ENCODE assay signal across 9 cellular contexts in genomic region chr4:118889313-118889694, GRCh38. TPM values are rescaled to one million over a fixed set of nuclear protein-coding genes. Genes with fewer than 3 reads are reported as not detected.
DNase-seq lines count a peak whose midpoint lies in the region; ATAC-seq, FAIRE-seq and TF ChIP-seq lines count a peak whose summit lies in the region.
"Had no signal": no experiment of that assay in that cellular context is flagged by ENCODE, and none has a peak within 500 bp of the region (broad histone marks: within the 10 kb centered on the region; RNA-seq: fewer than 3 reads in every experiment).

No MANE protein-coding gene starts in this region.

- H3K4me2 ChIP-seq in H1 (ENCODE audit: insufficient read depth in 1 of 2, low read depth in 2 of 2, low read length in 2 of 2) = peak overlapping the region; percentile 76 to 84; a peak in 3 of 4 replicates

- POLR2A ChIA-PET in H1 (lab: Charles Lee; ENCODE audit: partially characterized antibody) = interaction anchor here (0.9 to 1.3 kb wide), 4 partner anchors 11 to 53 kb away, joined by 3 to 4 read pairs (median 4); partner anchors contain the start of gene SEC24D

- no peak overlapping the region for H2AK5ac ChIP-seq in H1 (ENCODE audit: low read depth, low read length)

- H3K23me2 ChIP-seq in H1 (ENCODE audit: low read depth, low read length) = peaks cover 3% of the 10 kb centered on the region; the same call in 1 of the 2 replicates

- H2BK120ac ChIP-seq in H1 (replicated peaks; ENCODE audit: low read depth, low read length) = no peak overlapping the region

- H3K79me2 ChIP-seq in H1 (ENCODE audit: control insufficient read depth in 1 of 2, insufficient read depth in 2 of 2, low read length in 2 of 2) = no peaks in the 10 kb centered on the region

- H3K4me3 Mint-ChIP-seq in natural killer cell treated with Interleukin-12 subunit alpha and Interleukin-12 subunit beta and Interleukin-15 and Interleukin-18, amount 100 ng/mL, for 72 hours = peak overlapping the region; percentile 56

- H2BK20ac ChIP-seq in H1 (ENCODE audit: low read length) = no peak overlapping the region

- H3K27me3 ChIP-seq in H1 (replicated peaks in 1 of 4; ENCODE audit: control insufficient read depth in 3 of 4, extremely low read depth in 1 of 4, insufficient read depth in 3 of 4, low read length in 3 of 4) = no peaks in the 10 kb centered on the region
- H3K27me3 ChIP-seq: foreskin keratinocyte had no signal

- no peak overlapping the region for H3K4ac ChIP-seq in H1 (replicated peaks; ENCODE audit: insufficient read length, low read depth, low read length)

- no peak overlapping the region for H3K14ac ChIP-seq in H1 (ENCODE audit: insufficient read length)

- H4K5ac ChIP-seq in H1 (ENCODE audit: insufficient read length, low read depth, low read length) = no peak overlapping the region

- no peak overlapping the region for H2BK5ac ChIP-seq in H1 (ENCODE audit: low read depth, low read length)

- no peak overlapping the region for H3K27ac ChIP-seq in H1 (ENCODE audit: low read depth, low read length)
- H3K27ac ChIP-seq: foreskin keratinocyte had no signal

- peaks cover 12 to 16% of the 10 kb centered on the region in 2 donors for H3K4me1 Mint-ChIP-seq in natural killer cell treated with Interleukin-12 subunit alpha and Interleukin-12 subunit beta and Interleukin-15 and Interleukin-18, amount 100 ng/mL, for 72 hours (ENCODE audit: low read depth in 2 of 2)

- WGBS in H1 (ENCODE audit: extremely low coverage in 1 of 2, insufficient coverage in 1 of 2, insufficient read length in 1 of 2, insufficient replicate concordance in 2 of 2, low coverage in 1 of 2, low lambda C conversion rate in 2 of 2, missing lambda C conversion rate in 1 of 2), 2 experiments = 74% methylated on average over 4 of the region's 4 CpGs; no CpG with 5 or more reads in 1 of the 2 experiments

- no peaks in the 10 kb centered on the region for H4K20me1 ChIP-seq in H1 (replicated peaks in 1 of 2; ENCODE audit: control insufficient read depth in 1 of 2, insufficient read depth in 2 of 2, low read length in 2 of 2)

- H3K23ac ChIP-seq in H1 (ENCODE audit: insufficient read length) = no peak overlapping the region

- H3K4me3 ChIP-seq in AG10803 (ENCODE audit: low read length) (peak overlapping the region; percentile 70), H1 (ENCODE audit: extremely low read depth in 1 of 4, insufficient read depth in 2 of 4, low read depth in 3 of 4, low read length in 4 of 4) (peak overlapping the region; percentile 32 to 61 (median 42); a peak in 5 of 8 replicates)

- peaks cover 29 to 66% of the 10 kb centered on the region in 2 donors for H3K27me3 Mint-ChIP-seq in natural killer cell treated with Interleukin-12 subunit alpha and Interleukin-12 subunit beta and Interleukin-15 and Interleukin-18, amount 100 ng/mL, for 72 hours

- H3K36me3 ChIP-seq in H1 (ENCODE audit: control insufficient read depth in 2 of 4, insufficient read depth in 4 of 4, low read length in 3 of 4) = no peaks in the 10 kb centered on the region

- no peak overlapping the region for H2BK12ac ChIP-seq in H1 (ENCODE audit: low read depth, low read length)

- H3K4me1 ChIP-seq in H1 (replicated peaks in 1 of 4; ENCODE audit: control insufficient read depth in 3 of 4, insufficient read depth in 4 of 4, low read length in 3 of 4) = peaks cover 0 to 3% (median 1%) of the 10 kb centered on the region in 4 experiments; a peak in 3 of 7 replicates

- H3K27ac Mint-ChIP-seq in natural killer cell treated with Interleukin-12 subunit alpha and Interleukin-12 subunit beta and Interleukin-15 and Interleukin-18, amount 100 ng/mL, for 72 hours = no peak overlapping the region

- no peak for TF ChIP-seq CTCF in AG10803 (conservative IDR thresholded peaks at IDR 0.05; ENCODE audit: low read length)
- TF ChIP-seq CTCF in H1 (IDR thresholded peaks at IDR 0.05; ENCODE audit: control extremely low read depth in 1 of 3, insufficient read depth in 1 of 3, low read depth in 1 of 3, low read length in 3 of 3) = no peak

- H4K8ac ChIP-seq in H1 (ENCODE audit: extremely low read depth, insufficient read depth, low read length) = no peak overlapping the region

- no peak overlapping the region for H2BK15ac ChIP-seq in H1 (ENCODE audit: low read length)

- H4K91ac ChIP-seq in H1 (replicated peaks; ENCODE audit: insufficient read length, low read length) = no peak overlapping the region

- no peaks in the 10 kb centered on the region for H3K79me1 ChIP-seq in H1 (ENCODE audit: low read depth, low read length)

- TF ChIP-seq POLR2A in H1 (IDR thresholded peaks at IDR 0.05; ENCODE audit: control extremely low read depth in 1 of 2, low read depth in 2 of 2, low read length in 2 of 2) = no peak

- peak overlapping the region in 1 of 4 experiments; percentile 14; a peak in 1 of 7 replicates for H3K9ac ChIP-seq in H1 (replicated peaks in 1 of 4; ENCODE audit: extremely low read depth in 1 of 4, low read depth in 3 of 4, low read length in 3 of 4)

- 0 out of 2 replicates have a peak overlapping the region, but pooled peaks have one; percentile 92 for H2AFZ ChIP-seq in H1 (ENCODE audit: low read length)

- H3K9me3 Mint-ChIP-seq in natural killer cell treated with Interleukin-12 subunit alpha and Interleukin-12 subunit beta and Interleukin-15 and Interleukin-18, amount 100 ng/mL, for 72 hours = no peaks in the 10 kb centered on the region

- H3K36me3 Mint-ChIP-seq in natural killer cell treated with Interleukin-12 subunit alpha and Interleukin-12 subunit beta and Interleukin-15 and Interleukin-18, amount 100 ng/mL, for 72 hours = no peaks in the 10 kb centered on the region

- ATAC-seq in natural killer cell treated with Interleukin-12 subunit alpha and Interleukin-12 subunit beta and Interleukin-15 and Interleukin-18, amount 100 ng/mL, for 72 hours = no peak
- ATAC-seq in HG02571 (IDR thresholded peaks at IDR 0.05; ENCODE audit: unreplicated experiment) = no peak
- ATAC-seq in GM19397 (IDR thresholded peaks at IDR 0.05; ENCODE audit: unreplicated experiment) = no peak

- no peak for DNase-seq in AG10803 (ENCODE audit: low read depth)
- DNase-seq in NCI-H748 (lab: John Stamatoyannopoulos, UW; ENCODE audit: unreplicated experiment) = peak; percentile 40
- no peak for DNase-seq in H1 (ENCODE audit: low read depth in 1 of 2, low spot score in 2 of 2)
- DNase-seq in natural killer cell treated with Interleukin-12 subunit alpha and Interleukin-12 subunit beta and Interleukin-15 and Interleukin-18, amount 100 ng/mL, for 72 hours (ENCODE audit: low spot score) = no peak
- DNase-seq in NCI-H2196 treated with DMSO at 0.1 percent for 48 hours (lab: John Stamatoyannopoulos, UW; ENCODE audit: unreplicated experiment) = no peak
- no peak for DNase-seq in NCI-H1092 treated with DMSO at 0.1 percent for 48 hours (lab: John Stamatoyannopoulos, UW)

- no peaks in the 10 kb centered on the region for H3K9me3 ChIP-seq in H1 (ENCODE audit: insufficient read depth in 2 of 2, low read depth in 1 of 2, low read length in 1 of 2)

- no peak for TF ChIP-seq EP300 in H1 (IDR thresholded peaks at IDR 0.05; ENCODE audit: borderline replicate concordance in 1 of 2, low read depth in 2 of 2, low read length in 2 of 2)

- no peak for TF ChIP-seq RAD21 in H1 (IDR thresholded peaks at IDR 0.05 in 1 of 2, conservative IDR thresholded peaks at IDR 0.05 in 1 of 2; ENCODE audit: low read depth in 2 of 2, low read length in 2 of 2)

- CTCF ChIA-PET in H1 (lab: Charles Lee; ENCODE audit: partially characterized antibody) = interaction anchor here (0.7 to 3.5 kb wide), 10 partner anchors 10 to 117 kb away, joined by 3 to 14 read pairs (median 4); no protein-coding TSS in a partner anchor

- no peak overlapping the region for H3K56ac ChIP-seq in H1 (replicated peaks; ENCODE audit: insufficient read length, low read depth, low read length)

- H3K18ac ChIP-seq in H1 (ENCODE audit: extremely low read depth, low read length) = no peak overlapping the region

- peak; percentile 85 for FAIRE-seq in H1 (lab: Jason Lieb, UNC)

TF ChIP-seq in H1, 55 proteins besides CTCF, POLR2A, EP300 and RAD21:
- no peak for TF ChIP-seq RBBP5 (IDR thresholded peaks at IDR 0.05; ENCODE audit: borderline replicate concordance, low read depth, low read length)
- no peak for TF ChIP-seq RXRA (IDR thresholded peaks at IDR 0.05; ENCODE audit: insufficient read depth, low read depth, low read length)
- no peak for TF ChIP-seq CEBPB (IDR thresholded peaks at IDR 0.05; ENCODE audit: low read depth, low read length)
- TF ChIP-seq CTBP2 (IDR thresholded peaks at IDR 0.05; ENCODE audit: borderline replicate concordance, insufficient read depth, insufficient read length, low read length) = no peak
- TF ChIP-seq CREB1 (IDR thresholded peaks at IDR 0.05) = no peak
- no peak for TF ChIP-seq SP1 (IDR thresholded peaks at IDR 0.05; ENCODE audit: low read depth, low read length)
- no peak for TF ChIP-seq TBP (IDR thresholded peaks at IDR 0.05; ENCODE audit: low read depth, low read length)
- TF ChIP-seq JUN (IDR thresholded peaks at IDR 0.05; ENCODE audit: low read depth, low read length) = no peak
- TF ChIP-seq POU5F1 (IDR thresholded peaks at IDR 0.05; ENCODE audit: low read depth, low read length) = no peak

RNA-seq across cellular contexts. Expression of gene SYNPO2, which starts 0.7 kb away (rescaled TPM):
- 4.2 and 4.5 TPM in 2 replicates for total RNA-seq in H1 (2021; fragmentation: NEBNext Ultra II Directional; extraction: Animal tissue kit (Norgen Biotek cat#: 25700))
- polyA plus RNA-seq in H1 (2011; rRNA removed) = 0.36 and 0.50 TPM in 2 replicates
- polyA plus RNA-seq in H1 (2011; cell fraction: cytosol; rRNA removed) = 0.78 TPM
- 1.3 TPM for polyA plus RNA-seq in H1 (2011; cell fraction: nucleus; rRNA removed)
- polyA plus RNA-seq in H1 (2012, experiment 1 of 2) = 1.0 to 2.4 TPM (median 1.2 TPM) in 4 replicates
- 0.05 TPM for polyA plus RNA-seq in H1 (2012, experiment 2 of 2)
- 2.4 TPM for polyA plus RNA-seq in H1 (2013, experiment 1 of 2)
- 2.7 TPM for polyA plus RNA-seq in H1 (2013, experiment 2 of 2)
- 2.3 and 3.1 TPM in 2 replicates for polyA minus RNA-seq in H1 (2011; rRNA and poly(A)+ RNA removed)
- polyA minus RNA-seq in H1 (2011; cell fraction: cytosol; rRNA and poly(A)+ RNA removed) = 1.1 TPM
- 3.8 TPM for polyA minus RNA-seq in H1 (2011; cell fraction: nucleus; rRNA and poly(A)+ RNA removed)
- total RNA-seq in natural killer cell treated with Interleukin-12 subunit alpha and Interleukin-12 subunit beta and Interleukin-15 and Interleukin-18, amount 100 ng/mL, for 72 hours = under 1 TPM; 0.17 to 0.36 TPM

RNA-seq across cellular contexts. Expression of gene SEC24D, which starts 53.4 kb away (rescaled TPM):
- 84.6 and 91.6 TPM in 2 replicates for total RNA-seq in H1 (2021; fragmentation: NEBNext Ultra II Directional; extraction: Animal tissue kit (Norgen Biotek cat#: 25700))
- polyA plus RNA-seq in H1 (2011; rRNA removed) = 28.9 and 44.1 TPM in 2 replicates
- 29.6 TPM for polyA plus RNA-seq in H1 (2011; cell fraction: cytosol; rRNA removed)
- 70.9 TPM for polyA plus RNA-seq in H1 (2011; cell fraction: nucleus; rRNA removed)
- 31.0 to 48.1 TPM (median 40.1 TPM) in 4 replicates for polyA plus RNA-seq in H1 (2012, experiment 1 of 2)
- polyA plus RNA-seq in H1 (2012, experiment 2 of 2) = 6.9 TPM
- polyA plus RNA-seq in H1 (2013, experiment 1 of 2) = 44.2 TPM
- polyA plus RNA-seq in H1 (2013, experiment 2 of 2) = 41.6 TPM
- 59.7 and 69.9 TPM in 2 replicates for polyA minus RNA-seq in H1 (2011; rRNA and poly(A)+ RNA removed)
- polyA minus RNA-seq in H1 (2011; cell fraction: cytosol; rRNA and poly(A)+ RNA removed) = 31.6 TPM
- 85.7 TPM for polyA minus RNA-seq in H1 (2011; cell fraction: nucleus; rRNA and poly(A)+ RNA removed)
- total RNA-seq in natural killer cell treated with Interleukin-12 subunit alpha and Interleukin-12 subunit beta and Interleukin-15 and Interleukin-18, amount 100 ng/mL, for 72 hours = 10 to 100 TPM; 76.7 to 89.9 TPM
